In the genomic region with DNA sequence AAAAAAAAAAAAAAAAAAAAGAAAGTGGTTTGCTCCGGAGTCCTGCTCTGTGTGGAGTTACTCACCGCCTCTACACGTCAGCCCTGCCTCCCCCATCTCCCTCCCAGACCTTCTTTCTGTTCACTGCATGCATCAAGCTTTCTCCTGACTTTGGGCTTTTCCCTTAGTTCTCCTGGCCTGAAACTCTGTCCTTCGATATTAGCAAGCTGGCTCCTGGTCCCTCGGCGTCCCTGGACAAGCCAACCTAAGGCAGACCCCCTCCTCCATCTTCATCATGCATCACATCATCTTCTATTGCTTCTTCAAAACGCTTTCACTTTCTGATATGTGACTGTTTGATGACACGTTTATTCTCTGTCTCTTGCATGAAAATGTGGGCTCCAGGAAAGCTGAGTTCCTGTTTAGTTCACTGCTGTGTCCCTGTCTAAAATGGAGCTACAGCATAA, we compare ENCODE assay signal across 8 cellular contexts. TPM values are rescaled to one million over a fixed set of nuclear protein-coding genes. Genes with fewer than 3 reads are reported as not detected.
DNase-seq lines count a peak whose midpoint lies in the region; ATAC-seq, FAIRE-seq and TF ChIP-seq lines count a peak whose summit lies in the region.

No MANE protein-coding gene starts in this region.

- peak overlapping the region; percentile 29 for H3K4me3 ChIP-seq in SJSA1
- H3K4me3 ChIP-seq in kidney (ENCODE audit: low read length in 2 of 2): no peak overlapping the region

- H3K9me3 ChIP-seq in SJSA1 (replicated peaks) (no peaks in the 10 kb centered on the region; the same call in 1 of the 2 replicates), kidney (ENCODE audit: control insufficient read depth in 1 of 2, low read length in 2 of 2) (no peaks in the 10 kb centered on the region)

- no peaks in the 10 kb centered on the region for H3K27me3 ChIP-seq in SJSA1 (replicated peaks)

- H3K27ac ChIP-seq in SJSA1 (peak overlapping the region; percentile 86), kidney (ENCODE audit: low read depth in 2 of 2, low read length in 2 of 2) (no peak overlapping the region)

- DNase-seq in SJSA1 (ENCODE audit: low read depth in 1 of 2, low spot score in 2 of 2) (peak; percentile 56 to 79), kidney (peak; percentile 26), D341Med (ENCODE audit: low spot score) (no peak), HUDEP-2 (lab: John Stamatoyannopoulos, UW; ENCODE audit: unreplicated experiment in 76 of 76) (no peak), islet precursor cell (no peak)

- no peak for TF ChIP-seq POLR2A in GM18505 (IDR thresholded peaks at IDR 0.05; ENCODE audit: borderline replicate concordance, extremely low read depth, insufficient read depth, insufficient read length)

- no peak for TF ChIP-seq CTCF in kidney (IDR thresholded peaks at IDR 0.05; ENCODE audit: borderline replicate concordance, extremely low read depth, insufficient read depth)

- H3K4me1 ChIP-seq in SJSA1 (replicated peaks) (peaks cover 18% of the 10 kb centered on the region), kidney (ENCODE audit: control insufficient read depth in 1 of 2, insufficient read depth in 1 of 2, low read depth in 1 of 2, low read length in 2 of 2) (no peaks in the 10 kb centered on the region)

- H3K36me3 ChIP-seq in SJSA1 (no peaks in the 10 kb centered on the region), kidney (ENCODE audit: control insufficient read depth in 1 of 2, insufficient read depth in 2 of 2, low read length in 2 of 2) (no peaks in the 10 kb centered on the region)

- intact Hi-C loops in kidney (cut with DNase I): no loop called here

- ATAC-seq in GM18505 (IDR thresholded peaks at IDR 0.05; ENCODE audit: unreplicated experiment) (peak; percentile 83), HG02678 (IDR thresholded peaks at IDR 0.05; ENCODE audit: unreplicated experiment) (peak; percentile 66), HG02623 (IDR thresholded peaks at IDR 0.05; ENCODE audit: unreplicated experiment) (no peak)

- no peak for FAIRE-seq in kidney (lab: Jason Lieb, UNC)

- H3K9ac ChIP-seq in kidney (ENCODE audit: low read length in 2 of 2): no peak overlapping the region

RNA-seq across cellular contexts. Expression of a gene that starts 40.6 kb away (rescaled TPM):
- 51.6 and 59.5 TPM in 2 replicates for total RNA-seq in SJSA1 (2014; rRNA removed; shearing (Covaris generic))
- total RNA-seq in kidney: 32.4 TPM
- polyA plus RNA-seq in kidney (ENCODE audit: insufficient read depth, low read depth, low replicate concordance): 11.3 TPM

Comparison
In these comparisons a context has a peak if more than half of its experiments do, and no peak if none do; other contexts are left out.
1. DNase-seq: peak in SJSA1 (2 of 2) and kidney (single experiment); none in D341Med (single experiment), HUDEP-2 (0 of 76) and islet precursor cell (single experiment).